ENCODE assay signal across 8 cellular contexts in the genomic region with DNA sequence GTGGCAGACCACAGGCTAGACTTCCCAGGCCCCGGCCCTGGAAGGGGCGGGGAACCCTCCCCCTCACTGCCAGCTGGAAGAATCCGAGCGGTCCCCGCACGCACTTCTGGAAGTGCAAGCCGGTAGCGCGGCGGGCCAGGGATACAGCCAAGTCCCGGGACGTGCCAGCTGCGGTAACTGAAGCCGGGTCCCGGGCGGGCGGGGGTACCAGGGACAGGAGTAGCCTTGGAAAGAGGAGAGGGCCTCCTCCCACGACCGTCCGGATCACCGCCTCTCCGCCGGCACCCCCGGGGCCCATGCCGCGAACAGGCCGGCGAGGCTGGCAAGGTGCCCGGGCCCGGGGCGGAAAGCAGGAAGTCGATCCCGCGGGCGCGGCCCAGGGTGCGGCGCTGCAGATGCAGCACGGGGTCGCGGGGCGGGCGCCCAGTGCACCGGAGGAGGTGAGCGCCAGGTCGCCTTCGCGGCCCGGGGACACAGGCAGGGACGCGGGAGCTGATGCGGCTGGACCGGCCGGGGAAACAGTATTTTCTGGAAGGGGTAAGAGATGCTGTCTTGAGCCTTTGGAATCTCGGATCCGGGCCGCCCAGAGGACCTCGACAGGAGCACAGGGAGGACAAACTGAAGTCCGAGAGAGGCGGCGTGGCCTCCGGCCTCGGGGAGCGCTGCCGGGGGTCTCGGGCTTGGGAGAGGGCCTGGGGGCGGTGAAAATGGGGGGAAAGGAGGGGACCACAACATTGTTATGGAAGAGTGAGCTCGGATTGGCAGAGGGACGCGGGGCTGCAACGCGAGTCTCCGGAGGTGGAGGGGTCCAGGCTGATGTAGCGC.
A peak's percentile ranks its signal among the peaks of the same experiment; 100 is the strongest.
DNase-seq lines count a peak whose midpoint lies in the region; ATAC-seq lines count a peak whose summit lies in the region.

No MANE protein-coding gene starts in this region.

- H3K27me3 Mint-ChIP-seq in memory B cell, result no peaks in the 10 kb centered on the region

- no peaks in the 10 kb centered on the region for H3K36me3 ChIP-seq in ES-I3 (ENCODE audit: insufficient read depth, low read length)
- H3K36me3 ChIP-seq in effector memory CD4-positive, alpha-beta T cell (ENCODE audit: control insufficient read depth, insufficient read depth, low read length), result peaks cover 16% of the 10 kb centered on the region

- H3K4me3 Mint-ChIP-seq in memory B cell, result peak overlapping the region; percentile 99

- H3K27me3 ChIP-seq in effector memory CD4-positive, alpha-beta T cell (replicated peaks; ENCODE audit: control insufficient read depth, insufficient read depth, low read length, poor library complexity, severe bottlenecking), result no peaks in the 10 kb centered on the region

- H3K9ac ChIP-seq in ES-I3 (ENCODE audit: low read depth, low read length), result peak overlapping the region; percentile 73; the same call in 1 of the 2 replicates

- H3K4me1 Mint-ChIP-seq in memory B cell, result peaks cover 27% of the 10 kb centered on the region

- ATAC-seq in HG02642 (IDR thresholded peaks at IDR 0.05; ENCODE audit: poor library complexity, unreplicated experiment) (peak; percentile 32), memory B cell (ENCODE audit: low read depth) (peak; percentile 29), GM18517 (IDR thresholded peaks at IDR 0.05; ENCODE audit: unreplicated experiment) (no peak)

- peak overlapping the region; percentile 76 for H3K27ac ChIP-seq in effector memory CD4-positive, alpha-beta T cell (ENCODE audit: insufficient read depth, low read length, poor library complexity, severe bottlenecking)

- H3K9me3 Mint-ChIP-seq in memory B cell, result no peaks in the 10 kb centered on the region

- peaks cover 3% of the 10 kb centered on the region for H3K36me3 Mint-ChIP-seq in memory B cell

- H3K9me3 ChIP-seq in ES-I3 (ENCODE audit: control insufficient read depth, insufficient read depth, low read length), result no peaks in the 10 kb centered on the region
- no peaks in the 10 kb centered on the region for H3K9me3 ChIP-seq in effector memory CD4-positive, alpha-beta T cell (ENCODE audit: control insufficient read depth, low read length)

- H3K4me1 ChIP-seq in ES-I3 (ENCODE audit: insufficient read depth, low read length), result no peaks in the 10 kb centered on the region
- peaks cover 29% of the 10 kb centered on the region for H3K4me1 ChIP-seq in effector memory CD4-positive, alpha-beta T cell (ENCODE audit: control insufficient read depth, insufficient read depth, low read length, poor library complexity, severe bottlenecking)

- peak overlapping the region; percentile 99 for H3K4me3 ChIP-seq in effector memory CD4-positive, alpha-beta T cell (ENCODE audit: insufficient read depth, low read depth, low read length, poor library complexity, severe bottlenecking)

- DNase-seq in NCI-H345 (lab: John Stamatoyannopoulos, UW) (peak; percentile 80), memory B cell (ENCODE audit: low spot score in 2 of 2) (peak; percentile 53 to 63)
- DNase-seq in activated CD8-positive, alpha-beta memory T cell treated with anti-CD3 and anti-CD28 coated beads for 24 hours, result peak; percentile 88
- DNase-seq in effector memory CD4-positive, alpha-beta T cell, result peak; percentile 31 to 60 (median 46)
- peak; percentile 30 to 57 (median 38) for DNase-seq in stimulated activated CD4-positive, alpha-beta T cell treated with anti-CD3 and anti-CD28 coated beads, TNF-alpha, amount 100 ng/mL, for 4 hours (ENCODE audit: low read depth in 3 of 3)

- peak overlapping the region; percentile 96 for H3K27ac Mint-ChIP-seq in memory B cell

Comparison
In these comparisons a context has a peak if more than half of its experiments do, and no peak if none do; other contexts are left out.
1. DNase-seq: peak in every context shown above with its lines; median percentile 88 in activated CD8-positive, alpha-beta memory T cell treated with anti-CD3 and anti-CD28 coated beads for 24 hours; 80 in NCI-H345; 58 in memory B cell; 46 in effector memory CD4-positive, alpha-beta T cell; 38 in stimulated activated CD4-positive, alpha-beta T cell treated with anti-CD3 and anti-CD28 coated beads, TNF-alpha, amount 100 ng/mL, for 4 hours.